In genomic region chr20:45981261-45981660, GRCh38 we compare ENCODE assay signal across 28 cellular contexts. TPM values are rescaled to one million over a fixed set of nuclear protein-coding genes. Genes with fewer than 3 reads are reported as not detected.
"Had no signal": no experiment of that assay in that cellular context is flagged by ENCODE, and none has a peak within 500 bp of the region (broad histone marks: within the 10 kb centered on the region; RNA-seq: fewer than 3 reads in every experiment).

No MANE protein-coding gene starts in this region.

- H3K4me3 ChIP-seq: left lung, lung, mucosa of descending colon, ovary, prostate gland, smooth muscle cell, stomach, testis, thyroid gland, transverse colon, upper lobe of left lung had no signal

- H3K4me1 ChIP-seq: left lung, prostate gland, stomach, testis, thyroid gland, transverse colon, upper lobe of left lung had no signal

- H3K4me2 ChIP-seq: smooth muscle cell had no signal

- H3K27ac ChIP-seq: left lung, ovary, prostate gland, stomach, testis, thyroid gland, transverse colon, upper lobe of left lung had no signal

- H3K27me3 ChIP-seq: ovary, testis, thyroid gland, upper lobe of left lung had no signal

- H3K36me3 ChIP-seq: left lung, ovary, prostate gland, stomach, thyroid gland, transverse colon, upper lobe of left lung had no signal

- H3K9me3 ChIP-seq: left lung, mucosa of descending colon, ovary, prostate gland, stomach, testis, thyroid gland, transverse colon, upper lobe of left lung had no signal

- DNase-seq: head of caudate nucleus; hippocampal formation; left colon; left lung; midbrain; mucosa of descending colon; naive thymus-derived CD4-positive, alpha-beta T cell; ovary; retina; stimulated activated CD4-positive, alpha-beta T cell treated with anti-CD3 and anti-CD28 coated beads, Interleukin-1b, Interleukin-23, amount 100 ng/mL, for 48 hours; stimulated activated CD4-positive, alpha-beta T cell treated with anti-CD3 and anti-CD28 coated beads, Interleukin-2, amount 100 ng/mL, for 48 hours; stimulated activated CD4-positive, alpha-beta T cell treated with anti-CD3 and anti-CD28 coated beads, Interleukin-4, amount 100 ng/mL, for 4 hours; stimulated activated naive B cell treated with anti-CD40 and anti-IgM and Interleukin-4, amounts not matched to agents 10 μg/mL and 1 μg/mL and 100 μg/mL, for 72 hours; stimulated activated naive CD8-positive, alpha-beta T cell treated with anti-CD3 and anti-CD28 coated beads, Interleukin-15, Interleukin-2, amounts not matched to agents 100 U/mL and 50 U/mL, for 24 hours; stomach; testis; thyroid gland; transverse colon; upper lobe of left lung had no signal

- ATAC-seq: left colon; left lung; mucosa of descending colon; naive thymus-derived CD4-positive, alpha-beta T cell; natural killer cell treated with Interleukin-12 subunit alpha and Interleukin-12 subunit beta and Interleukin-15 and Interleukin-18, amount 100 ng/mL, for 72 hours; right cardiac atrium; stimulated activated naive B cell treated with anti-CD40 and anti-IgM and Interleukin-4, amounts not matched to agents 10 μg/mL and 1 μg/mL and 100 μg/mL, for 72 hours; stimulated activated naive CD8-positive, alpha-beta T cell treated with anti-CD3 and anti-CD28 coated beads, Interleukin-15, Interleukin-2, amounts not matched to agents 100 U/mL and 50 U/mL, for 24 hours had no signal

RNA-seq across cellular contexts. Expression of gene MMP9, which starts 27.4 kb away (rescaled TPM):
- total RNA-seq: myocyte had no signal
- polyA plus RNA-seq: naive thymus-derived CD4-positive, alpha-beta T cell; neural cell had no signal

RNA-seq across cellular contexts. Expression of gene SLC12A5, which starts 47.8 kb away (rescaled TPM):
- total RNA-seq: myocyte; naive thymus-derived CD4-positive, alpha-beta T cell; natural killer cell treated with Interleukin-12 subunit alpha and Interleukin-12 subunit beta and Interleukin-15 and Interleukin-18, amount 100 ng/mL, for 72 hours; skeletal muscle tissue; transverse colon had no signal
- polyA plus RNA-seq: keratinocyte; lung; naive thymus-derived CD4-positive, alpha-beta T cell had no signal
